In the genomic region with DNA sequence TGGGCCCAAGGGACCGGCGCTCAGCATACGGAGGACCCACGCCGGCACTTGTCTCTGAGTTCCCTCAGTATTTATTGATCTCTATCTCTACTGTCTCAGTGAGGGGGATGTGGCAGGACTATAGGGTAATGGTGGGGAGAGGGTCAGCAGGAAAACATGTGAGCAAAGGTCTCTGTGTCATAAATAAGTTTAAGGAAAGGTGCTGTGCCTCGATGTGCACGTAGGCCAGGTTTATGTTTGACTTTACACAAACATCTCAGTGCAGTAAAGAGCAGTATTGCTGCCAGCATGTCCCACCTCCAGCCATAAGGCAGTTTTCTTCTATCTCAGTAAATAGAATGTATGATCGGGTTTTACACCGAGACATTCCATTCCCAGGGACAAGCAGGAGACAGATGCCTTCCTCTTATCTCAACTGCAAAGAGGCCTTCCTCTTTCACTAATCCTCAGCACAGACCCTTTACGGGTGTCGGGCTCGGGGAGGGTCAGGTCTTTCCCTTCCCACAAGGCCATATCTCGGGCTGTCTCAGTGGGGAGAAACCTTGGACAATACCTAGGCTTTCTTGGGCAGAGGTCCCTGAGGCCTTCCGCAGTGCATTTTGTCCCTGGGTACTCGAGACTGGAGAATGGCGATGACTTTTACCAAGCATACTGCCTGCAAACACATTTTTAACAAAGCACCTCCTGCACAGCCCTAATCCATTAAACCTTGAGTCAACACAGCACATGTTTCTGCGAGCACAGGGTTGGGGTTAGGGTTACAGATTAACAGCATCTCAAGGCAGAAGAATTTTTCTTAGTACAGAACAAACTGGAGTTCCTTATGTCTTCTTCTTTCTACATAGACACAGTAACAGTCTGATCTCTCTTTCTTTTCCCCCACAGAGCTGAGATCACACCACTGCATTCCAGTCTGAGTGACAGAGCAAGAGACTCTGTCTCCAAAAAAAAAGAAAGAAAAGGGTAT, we compare ENCODE assay signal across 3 cellular contexts. TPM values are rescaled to one million over a fixed set of nuclear protein-coding genes. Genes with fewer than 3 reads are reported as not detected.
"Had no signal": no experiment of that assay in that cellular context is flagged by ENCODE, and none has a peak within 500 bp of the region (broad histone marks: within the 10 kb centered on the region; RNA-seq: fewer than 3 reads in every experiment).

No MANE protein-coding gene starts in this region.

RNA-seq across cellular contexts. Expression of gene HAVCR1, which starts 24.5 kb away (rescaled TPM):
- total RNA-seq: left ventricle myocardium inferior had no signal
- polyA plus RNA-seq: adipose tissue, spleen had no signal
